In genomic region chr16:50411034-50411433, GRCh38 we compare ENCODE assay signal across 2 cellular contexts.
TF ChIP-seq lines count a peak whose summit lies in the region.

No MANE protein-coding gene starts in this region.

TF ChIP-seq in HepG2, 621 proteins besides CTCF, POLR2A, EP300 and RAD21:
- TF ChIP-seq ZNF431 (CRISPR knock-in tag; IDR thresholded peaks at IDR 0.05; ENCODE audit: borderline replicate concordance, low read depth) (no peak), ZNF121 (CRISPR knock-in tag; IDR thresholded peaks at IDR 0.05) (no peak), CEBPB (IDR thresholded peaks at IDR 0.05; ENCODE audit: borderline replicate concordance, low read depth, low read length) (peak; percentile 91), CEBPG (CRISPR knock-in tag; IDR thresholded peaks at IDR 0.05) (peak; percentile 85), ZNF30 (CRISPR knock-in tag; IDR thresholded peaks at IDR 0.05) (no peak)

TF ChIP-seq in GM12878, 131 proteins besides CTCF, POLR2A, EP300 and RAD21:
- TF ChIP-seq MAX (IDR thresholded peaks at IDR 0.05; ENCODE audit: low read depth, low read length) (no peak), CREB1 (IDR thresholded peaks at IDR 0.05; ENCODE audit: low read depth) (no peak), NR2C2 (IDR thresholded peaks at IDR 0.05; ENCODE audit: borderline replicate concordance, control insufficient read depth, insufficient read length, low read depth) (no peak), ZBED1 (IDR thresholded peaks at IDR 0.05; ENCODE audit: borderline replicate concordance) (no peak), STAT1 (conservative IDR thresholded peaks at IDR 0.05) (no peak), HDAC6 (IDR thresholded peaks at IDR 0.05; ENCODE audit: unreplicated experiment) (no peak), BCL11A (IDR thresholded peaks at IDR 0.05; ENCODE audit: low read depth, low read length) (no peak), POU2F2 (IDR thresholded peaks at IDR 0.05; ENCODE audit: borderline replicate concordance, low read depth, low read length) (no peak), LARP7 (IDR thresholded peaks at IDR 0.05) (no peak), FOXM1 (IDR thresholded peaks at IDR 0.05; ENCODE audit: low read depth, low read length) (no peak)
- TF ChIP-seq, protein P1, sequence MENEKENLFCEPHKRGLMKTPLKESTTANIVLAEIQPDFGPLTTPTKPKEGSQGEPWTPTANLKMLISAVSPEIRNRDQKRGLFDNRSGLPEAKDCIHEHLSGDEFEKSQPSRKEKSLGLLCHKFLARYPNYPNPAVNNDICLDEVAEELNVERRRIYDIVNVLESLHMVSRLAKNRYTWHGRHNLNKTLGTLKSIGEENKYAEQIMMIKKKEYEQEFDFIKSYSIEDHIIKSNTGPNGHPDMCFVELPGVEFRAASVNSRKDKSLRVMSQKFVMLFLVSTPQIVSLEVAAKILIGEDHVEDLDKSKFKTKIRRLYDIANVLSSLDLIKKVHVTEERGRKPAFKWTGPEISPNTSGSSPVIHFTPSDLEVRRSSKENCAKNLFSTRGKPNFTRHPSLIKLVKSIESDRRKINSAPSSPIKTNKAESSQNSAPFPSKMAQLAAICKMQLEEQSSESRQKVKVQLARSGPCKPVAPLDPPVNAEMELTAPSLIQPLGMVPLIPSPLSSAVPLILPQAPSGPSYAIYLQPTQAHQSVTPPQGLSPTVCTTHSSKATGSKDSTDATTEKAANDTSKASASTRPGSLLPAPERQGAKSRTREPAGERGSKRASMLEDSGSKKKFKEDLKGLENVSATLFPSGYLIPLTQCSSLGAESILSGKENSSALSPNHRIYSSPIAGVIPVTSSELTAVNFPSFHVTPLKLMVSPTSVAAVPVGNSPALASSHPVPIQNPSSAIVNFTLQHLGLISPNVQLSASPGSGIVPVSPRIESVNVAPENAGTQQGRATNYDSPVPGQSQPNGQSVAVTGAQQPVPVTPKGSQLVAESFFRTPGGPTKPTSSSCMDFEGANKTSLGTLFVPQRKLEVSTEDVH (IDR thresholded peaks at IDR 0.05; ENCODE audit: low read depth, partially characterized antibody), result no peak
TF ChIP-seq in GM12878: peak in this region for 0.
